Comparison of ENCODE assay signal across 10 cellular contexts in the genomic region with DNA sequence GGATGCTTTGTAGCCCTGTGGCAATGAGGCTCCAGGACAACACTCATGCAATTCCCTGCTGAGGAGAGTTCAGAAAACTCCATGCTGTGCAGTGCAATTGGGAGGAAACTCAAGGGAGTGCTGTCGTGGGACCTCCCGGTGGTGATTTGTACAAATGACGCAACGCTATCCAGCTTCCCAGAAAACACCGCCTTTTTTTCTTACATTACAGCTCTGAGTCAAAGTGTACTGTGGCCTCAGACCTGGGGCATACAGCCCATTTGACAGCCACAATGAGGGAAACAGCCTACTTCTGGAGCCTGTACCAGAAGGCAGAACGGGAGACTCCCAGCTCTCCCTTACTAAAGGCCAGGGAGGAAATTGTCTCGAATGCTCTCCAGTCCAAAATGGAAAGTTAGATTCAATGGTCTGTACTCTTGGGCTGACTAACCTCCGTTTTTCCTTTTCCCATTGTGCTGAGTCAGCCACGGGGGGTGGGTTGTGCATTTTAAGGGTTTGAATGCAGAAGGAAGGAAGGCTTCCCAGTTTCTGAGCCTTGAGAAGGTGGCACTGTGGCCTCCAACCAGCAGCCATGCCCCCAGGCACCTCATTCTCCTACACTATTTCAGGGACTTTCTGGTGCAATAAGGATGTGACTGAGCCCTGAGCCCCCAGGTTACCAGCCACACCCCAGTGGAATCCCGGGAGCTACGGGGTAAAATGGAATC. TPM values are rescaled to one million over a fixed set of nuclear protein-coding genes. Genes with fewer than 3 reads are reported as not detected.
A peak's percentile ranks its signal among the peaks of the same experiment; 100 is the strongest.
DNase-seq lines count a peak whose midpoint lies in the region; TF ChIP-seq lines count a peak whose summit lies in the region.
"Had no signal": no experiment of that assay in that cellular context is flagged by ENCODE, and none has a peak within 500 bp of the region (broad histone marks: within the 10 kb centered on the region; RNA-seq: fewer than 3 reads in every experiment).

No MANE protein-coding gene starts in this region.

- CTCF ChIA-PET in RWPE1 (lab: Yijun Ruan, JAX) = interaction anchor here (1.2 kb wide), 1 partner anchor 11 kb away, joined by 3 read pairs; no protein-coding TSS in a partner anchor

- POLR2A ChIA-PET in RWPE1 (lab: Yijun Ruan, JAX; ENCODE audit: low non-redundant PET) = no interaction called here

- TF ChIP-seq CTCF in RWPE1 (conservative IDR thresholded peaks at IDR 0.05; ENCODE audit: low read depth) = no peak
- no peak for TF ChIP-seq CTCF in fibroblast of pulmonary artery (IDR thresholded peaks at IDR 0.05; ENCODE audit: low read length, missing control alignments)

- no peak overlapping the region for H3K4me3 ChIP-seq in fibroblast of pulmonary artery (replicated peaks; ENCODE audit: low read depth, low read length)
- H3K4me3 ChIP-seq: prostate gland had no signal

- intact Hi-C loops in posterior vena cava (cut with DNase I) = no loop called here

- peak overlapping the region; percentile 81 for H3K27ac ChIP-seq in RWPE1
- H3K27ac ChIP-seq: prostate gland had no signal

- DNase-seq in CD1c-positive myeloid dendritic cell (ENCODE audit: extremely low spot score) (peak; percentile 65), RWPE1 (ENCODE audit: low spot score) (no peak), fibroblast of pulmonary artery (ENCODE audit: low read depth) (peak; percentile 77), posterior vena cava (ENCODE audit: low spot score) (peak; percentile 87), NCI-H2196 (lab: John Stamatoyannopoulos, UW; ENCODE audit: unreplicated experiment) (no peak), retina (no peak)
- DNase-seq in activated CD4-positive, alpha-beta T cell treated with anti-CD3 and anti-CD28 coated beads, Interleukin-2, amount 50 U/mL, for 48 hours = no peak
- DNase-seq in stimulated activated CD4-positive, alpha-beta T cell treated with anti-CD3 and anti-CD28 coated beads, Interleukin-12 subunit alpha, Interleukin-12 subunit beta, amount 100 ng/mL, for 4 hours = no peak
- DNase-seq: NCI-H187 treated with DMSO at 0.1 percent for 48 hours had no signal

RNA-seq across cellular contexts. Expression of gene CYP1B1, which starts 16.4 kb away (rescaled TPM):
- 10 to 100 TPM; 49.8 to 90.9 TPM for total RNA-seq in posterior vena cava

Comparison
In these comparisons a context has a peak if more than half of its experiments do, and no peak if none do; other contexts are left out.
1. DNase-seq: peak in CD1c-positive myeloid dendritic cell (single experiment), fibroblast of pulmonary artery (single experiment) and posterior vena cava (single experiment); none in RWPE1 (single experiment), activated CD4-positive, alpha-beta T cell treated with anti-CD3 and anti-CD28 coated beads, Interleukin-2, amount 50 U/mL, for 48 hours (0 of 2), stimulated activated CD4-positive, alpha-beta T cell treated with anti-CD3 and anti-CD28 coated beads, Interleukin-12 subunit alpha, Interleukin-12 subunit beta, amount 100 ng/mL, for 4 hours (single experiment), NCI-H2196 (single experiment) and retina (single experiment).